Comparison of ENCODE assay signal across 22 cellular contexts in the genomic region with DNA sequence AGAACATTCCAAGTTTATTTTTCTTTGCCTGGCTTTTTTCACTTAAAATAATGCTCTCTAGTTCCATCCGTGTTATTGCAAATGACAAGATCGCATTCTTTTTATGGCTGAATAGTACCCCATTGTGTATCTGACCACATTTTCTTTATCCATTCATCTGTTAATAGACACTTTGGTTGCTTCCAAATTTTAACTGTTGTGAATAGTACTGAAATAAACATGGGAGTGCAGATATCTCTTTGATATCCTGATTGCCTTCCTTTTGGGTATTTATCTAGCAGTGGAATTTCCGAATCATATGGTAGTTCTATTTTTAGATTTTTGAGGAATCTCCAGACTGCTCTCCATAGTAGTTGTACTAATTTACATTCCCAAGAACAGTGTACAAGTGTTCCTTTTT.
"Had no signal": no experiment of that assay in that cellular context is flagged by ENCODE, and none has a peak within 500 bp of the region (broad histone marks: within the 10 kb centered on the region; RNA-seq: fewer than 3 reads in every experiment).

No MANE protein-coding gene starts in this region.

- H3K27me3 Mint-ChIP-seq: activated CD8-positive, alpha-beta T cell treated with anti-CD3 and anti-CD28 coated beads for 36 hours; activated naive CD8-positive, alpha-beta T cell; activated T-helper 17 cell treated with anti-CD3 and anti-CD28 coated beads, Interleukin-2, amount 50 U/mL, for 72 hours had no signal

- H3K4me3 ChIP-seq: colonic mucosa, esophagus squamous epithelium had no signal

- H3K4me3 Mint-ChIP-seq: activated CD8-positive, alpha-beta T cell treated with anti-CD3 and anti-CD28 coated beads for 36 hours; activated naive CD8-positive, alpha-beta T cell; activated T-cell treated with anti-CD3 and anti-CD28 coated beads, Interleukin-2, amount 50 U/mL, for 4 hours; activated T-helper 17 cell treated with anti-CD3 and anti-CD28 coated beads, Interleukin-2, amount 50 U/mL, for 72 hours; WTC11 had no signal

- H3K36me3 Mint-ChIP-seq: activated naive CD8-positive, alpha-beta T cell; WTC11 had no signal

- H3K4me1 Mint-ChIP-seq: activated T-helper 17 cell treated with anti-CD3 and anti-CD28 coated beads, Interleukin-2, amount 50 U/mL, for 72 hours; WTC11 had no signal

- ATAC-seq: activated CD8-positive, alpha-beta T cell treated with anti-CD3 and anti-CD28 coated beads for 36 hours; activated T-cell treated with anti-CD3 and anti-CD28 coated beads, Interleukin-2, amount 50 U/mL, for 4 hours; activated T-helper 17 cell treated with anti-CD3 and anti-CD28 coated beads, Interleukin-2, amount 50 U/mL, for 72 hours; WTC11 had no signal

- DNase-seq: activated CD4-positive, alpha-beta T cell treated with anti-CD3 and anti-CD28 coated beads for 1 hour; activated CD4-positive, alpha-beta T cell treated with anti-CD3 and anti-CD28 coated beads for 4 hours; activated CD4-positive, alpha-beta T cell treated with anti-CD3 and anti-CD28 coated beads, Interleukin-2, amount 50 U/mL, for 1 hour; activated CD4-positive, alpha-beta T cell treated with anti-CD3 and anti-CD28 coated beads, Interleukin-2, amount 50 U/mL, for 48 hours; activated CD8-positive, alpha-beta memory T cell treated with anti-CD3 and anti-CD28 coated beads for 24 hours; activated CD8-positive, alpha-beta T cell treated with anti-CD3 and anti-CD28 coated beads for 36 hours; activated effector memory CD4-positive, alpha-beta T cell treated with Interleukin-2 at 50 U/mL for 16 hours; activated gamma-delta T cell treated with Interleukin-2 at 50 U/mL for 16 hours; activated naive CD4-positive, alpha-beta T cell treated with anti-CD3 and anti-CD28 coated beads, Interleukin-2, amount 50 U/mL, for 16 hours; activated naive CD4-positive, alpha-beta T cell treated with Interleukin-2 at 50 U/mL for 16 hours; activated T-cell treated with anti-CD3 and anti-CD28 coated beads, Interleukin-2, amount 50 U/mL, for 4 hours; amniotic stem cell; anterior cingulate cortex; caudate nucleus; colonic mucosa; effector CD8-positive, alpha-beta T cell; esophagus squamous epithelium; head of caudate nucleus; T-helper 2 cell had no signal

- H3K27ac Mint-ChIP-seq: activated CD8-positive, alpha-beta T cell treated with anti-CD3 and anti-CD28 coated beads for 36 hours; activated naive CD8-positive, alpha-beta T cell; activated T-helper 17 cell treated with anti-CD3 and anti-CD28 coated beads, Interleukin-2, amount 50 U/mL, for 72 hours; WTC11 had no signal
